In the genomic region with DNA sequence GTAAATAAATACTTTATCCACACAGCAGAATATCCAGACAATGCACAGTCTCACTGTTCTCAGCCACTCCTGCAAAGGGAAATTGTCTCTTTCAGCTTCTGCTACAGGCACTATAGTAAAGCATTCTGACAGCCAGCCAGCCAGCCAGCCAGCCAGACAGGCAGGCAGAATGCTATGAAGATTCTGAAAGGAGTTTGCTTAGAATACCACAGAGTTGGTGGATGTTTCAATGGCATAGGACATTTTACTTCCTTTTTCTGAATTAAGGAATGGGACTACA, we compare ENCODE assay signal across 18 cellular contexts.
A peak's percentile ranks its signal among the peaks of the same experiment; 100 is the strongest.
DNase-seq lines count a peak whose midpoint lies in the region; TF ChIP-seq lines count a peak whose summit lies in the region.
"Had no signal": no experiment of that assay in that cellular context is flagged by ENCODE, and none has a peak within 500 bp of the region (broad histone marks: within the 10 kb centered on the region; RNA-seq: fewer than 3 reads in every experiment).

No MANE protein-coding gene starts in this region.

- TF ChIP-seq CTCF in astrocyte of the spinal cord (IDR thresholded peaks at IDR 0.05; ENCODE audit: low read depth, low read length) = no peak

- in situ Hi-C loops in astrocyte of the spinal cord (cut with HindIII; ENCODE audit: low sequenced_read_pairs) = no loop called here

- DNase-seq in AG20443 (ENCODE audit: low spot score) (peak; percentile 23), EH (ENCODE audit: low read depth) (peak; percentile 25), astrocyte of the spinal cord (ENCODE audit: low read depth, low spot score) (peak; percentile 15), medulla oblongata (ENCODE audit: extremely low spot score) (peak; percentile 43), DMS153 treated with DMSO at 0.1 percent for 48 hours (lab: John Stamatoyannopoulos, UW; ENCODE audit: unreplicated experiment) (no peak), NCI-H2081 treated with DMSO at 0.1 percent for 48 hours (lab: John Stamatoyannopoulos, UW) (no peak)
- no peak for DNase-seq in activated naive CD4-positive, alpha-beta T cell treated with Interleukin-2 at 50 U/mL for 16 hours
- DNase-seq: activated CD4-positive, alpha-beta T cell treated with anti-CD3 and anti-CD28 coated beads, Interleukin-2, amount 10 ng/mL, durations not matched to agents 7 days and 5 days; activated naive CD4-positive, alpha-beta T cell treated with anti-CD3 and anti-CD28 coated beads, Interleukin-2, amount 50 U/mL, for 16 hours; activated T-cell treated with anti-CD3 and anti-CD28 coated beads, Interleukin-2, amount 50 U/mL, for 72 hours; CD4-positive, alpha-beta memory T cell; GF-D8; H7; KG1; NCI-H748 treated with DMSO at 0.1 percent for 48 hours; right lobe of liver; stimulated activated naive CD8-positive, alpha-beta T cell treated with anti-CD3 and anti-CD28 coated beads, Interleukin-15, amount 100 ng/mL, for 72 hours; tibial artery had no signal

- H3K4me3 ChIP-seq in astrocyte of the spinal cord (ENCODE audit: low read depth, low read length) = no peak overlapping the region
- H3K4me3 ChIP-seq: right lobe of liver, tibial artery had no signal

Comparison
In these comparisons a context has a peak if more than half of its experiments do, and no peak if none do; other contexts are left out.
1. DNase-seq: peak in AG20443 (single experiment), EH (single experiment), astrocyte of the spinal cord (single experiment) and medulla oblongata (single experiment); none in activated naive CD4-positive, alpha-beta T cell treated with Interleukin-2 at 50 U/mL for 16 hours (single experiment), DMS153 treated with DMSO at 0.1 percent for 48 hours (single experiment) and NCI-H2081 treated with DMSO at 0.1 percent for 48 hours (single experiment).